1 cellular context compared by ENCODE assay signal in the genomic region with DNA sequence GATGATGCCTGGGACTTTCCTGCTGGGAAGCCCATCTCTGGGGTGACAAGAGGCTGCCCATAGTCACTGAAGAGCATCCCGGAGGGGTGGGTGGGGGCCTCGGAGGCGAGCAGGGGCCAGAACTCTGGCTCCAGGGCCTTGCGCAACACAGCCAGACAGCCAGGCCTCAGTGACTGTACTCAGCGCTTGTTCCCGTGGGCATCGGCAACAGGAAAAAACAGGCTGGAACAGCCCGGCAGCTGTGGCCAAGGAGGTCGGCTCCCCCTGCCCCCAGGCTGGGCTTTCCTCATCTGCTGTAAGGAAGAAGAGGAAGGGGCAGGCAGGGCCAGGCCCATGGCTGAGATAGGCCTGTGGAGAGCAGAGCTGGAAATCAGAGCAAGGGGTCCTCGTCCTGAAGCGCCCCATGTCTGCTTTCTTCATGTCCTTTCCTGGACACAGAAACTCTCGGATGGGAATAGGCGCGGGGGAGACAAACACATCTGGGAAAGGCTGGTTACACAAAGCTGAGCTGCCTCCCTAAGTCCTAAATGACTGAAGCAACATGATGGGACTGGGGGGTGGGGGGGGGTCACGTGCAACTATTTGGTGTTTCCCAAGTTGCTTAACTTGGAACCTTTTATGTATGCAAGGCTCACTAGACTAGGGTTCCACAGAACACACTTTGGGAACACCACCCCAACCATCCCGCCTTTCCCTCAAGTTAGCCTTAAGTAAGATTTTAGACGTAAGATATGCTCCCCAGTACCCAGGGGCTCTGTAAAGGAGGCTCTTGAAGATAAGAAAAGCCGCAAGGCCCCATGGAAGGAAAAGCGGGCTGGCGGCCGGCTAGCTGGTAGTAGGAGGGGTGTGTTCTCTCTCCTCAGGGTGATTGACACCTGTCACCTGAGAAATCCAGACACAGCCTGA.
TF ChIP-seq lines count a peak whose summit lies in the region.

No MANE protein-coding gene starts in this region.

TF ChIP-seq in GM23338, 12 proteins besides CTCF, POLR2A, EP300 and RAD21 (continued from another document):
- TF ChIP-seq, protein P1, sequence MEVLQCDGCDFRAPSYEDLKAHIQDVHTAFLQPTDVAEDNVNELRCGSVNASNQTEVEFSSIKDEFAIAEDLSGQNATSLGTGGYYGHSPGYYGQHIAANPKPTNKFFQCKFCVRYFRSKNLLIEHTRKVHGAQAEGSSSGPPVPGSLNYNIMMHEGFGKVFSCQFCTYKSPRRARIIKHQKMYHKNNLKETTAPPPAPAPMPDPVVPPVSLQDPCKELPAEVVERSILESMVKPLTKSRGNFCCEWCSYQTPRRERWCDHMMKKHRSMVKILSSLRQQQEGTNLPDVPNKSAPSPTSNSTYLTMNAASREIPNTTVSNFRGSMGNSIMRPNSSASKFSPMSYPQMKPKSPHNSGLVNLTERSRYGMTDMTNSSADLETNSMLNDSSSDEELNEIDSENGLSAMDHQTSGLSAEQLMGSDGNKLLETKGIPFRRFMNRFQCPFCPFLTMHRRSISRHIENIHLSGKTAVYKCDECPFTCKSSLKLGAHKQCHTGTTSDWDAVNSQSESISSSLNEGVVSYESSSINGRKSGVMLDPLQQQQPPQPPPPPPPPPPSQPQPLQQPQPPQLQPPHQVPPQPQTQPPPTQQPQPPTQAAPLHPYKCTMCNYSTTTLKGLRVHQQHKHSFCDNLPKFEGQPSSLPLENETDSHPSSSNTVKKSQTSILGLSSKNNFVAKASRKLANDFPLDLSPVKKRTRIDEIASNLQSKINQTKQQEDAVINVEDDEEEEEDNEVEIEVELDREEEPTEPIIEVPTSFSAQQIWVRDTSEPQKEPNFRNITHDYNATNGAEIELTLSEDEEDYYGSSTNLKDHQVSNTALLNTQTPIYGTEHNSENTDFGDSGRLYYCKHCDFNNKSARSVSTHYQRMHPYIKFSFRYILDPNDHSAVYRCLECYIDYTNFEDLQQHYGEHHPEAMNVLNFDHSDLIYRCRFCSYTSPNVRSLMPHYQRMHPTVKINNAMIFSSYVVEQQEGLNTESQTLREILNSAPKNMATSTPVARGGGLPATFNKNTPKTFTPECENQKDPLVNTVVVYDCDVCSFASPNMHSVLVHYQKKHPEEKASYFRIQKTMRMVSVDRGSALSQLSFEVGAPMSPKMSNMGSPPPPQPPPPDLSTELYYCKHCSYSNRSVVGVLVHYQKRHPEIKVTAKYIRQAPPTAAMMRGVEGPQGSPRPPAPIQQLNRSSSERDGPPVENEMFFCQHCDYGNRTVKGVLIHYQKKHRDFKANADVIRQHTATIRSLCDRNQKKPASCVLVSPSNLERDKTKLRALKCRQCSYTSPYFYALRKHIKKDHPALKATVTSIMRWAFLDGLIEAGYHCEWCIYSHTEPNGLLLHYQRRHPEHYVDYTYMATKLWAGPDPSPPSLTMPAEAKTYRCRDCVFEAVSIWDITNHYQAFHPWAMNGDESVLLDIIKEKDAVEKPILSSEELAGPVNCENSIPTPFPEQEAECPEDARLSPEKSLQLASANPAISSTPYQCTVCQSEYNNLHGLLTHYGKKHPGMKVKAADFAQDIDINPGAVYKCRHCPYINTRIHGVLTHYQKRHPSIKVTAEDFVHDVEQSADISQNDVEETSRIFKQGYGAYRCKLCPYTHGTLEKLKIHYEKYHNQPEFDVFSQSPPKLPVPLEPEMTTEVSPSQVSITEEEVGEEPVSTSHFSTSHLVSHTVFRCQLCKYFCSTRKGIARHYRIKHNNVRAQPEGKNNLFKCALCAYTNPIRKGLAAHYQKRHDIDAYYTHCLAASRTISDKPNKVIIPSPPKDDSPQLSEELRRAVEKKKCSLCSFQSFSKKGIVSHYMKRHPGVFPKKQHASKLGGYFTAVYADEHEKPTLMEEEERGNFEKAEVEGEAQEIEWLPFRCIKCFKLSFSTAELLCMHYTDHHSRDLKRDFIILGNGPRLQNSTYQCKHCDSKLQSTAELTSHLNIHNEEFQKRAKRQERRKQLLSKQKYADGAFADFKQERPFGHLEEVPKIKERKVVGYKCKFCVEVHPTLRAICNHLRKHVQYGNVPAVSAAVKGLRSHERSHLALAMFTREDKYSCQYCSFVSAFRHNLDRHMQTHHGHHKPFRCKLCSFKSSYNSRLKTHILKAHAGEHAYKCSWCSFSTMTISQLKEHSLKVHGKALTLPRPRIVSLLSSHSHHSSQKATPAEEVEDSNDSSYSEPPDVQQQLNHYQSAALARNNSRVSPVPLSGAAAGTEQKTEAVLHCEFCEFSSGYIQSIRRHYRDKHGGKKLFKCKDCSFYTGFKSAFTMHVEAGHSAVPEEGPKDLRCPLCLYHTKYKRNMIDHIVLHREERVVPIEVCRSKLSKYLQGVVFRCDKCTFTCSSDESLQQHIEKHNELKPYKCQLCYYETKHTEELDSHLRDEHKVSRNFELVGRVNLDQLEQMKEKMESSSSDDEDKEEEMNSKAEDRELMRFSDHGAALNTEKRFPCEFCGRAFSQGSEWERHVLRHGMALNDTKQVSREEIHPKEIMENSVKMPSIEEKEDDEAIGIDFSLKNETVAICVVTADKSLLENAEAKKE (CRISPR knock-in tag; IDR thresholded peaks at IDR 0.05): no peak
- no peak for TF ChIP-seq STAT1 (IDR thresholded peaks at IDR 0.05; ENCODE audit: unreplicated experiment)
